20 cellular contexts compared by ENCODE assay signal in the genomic region with DNA sequence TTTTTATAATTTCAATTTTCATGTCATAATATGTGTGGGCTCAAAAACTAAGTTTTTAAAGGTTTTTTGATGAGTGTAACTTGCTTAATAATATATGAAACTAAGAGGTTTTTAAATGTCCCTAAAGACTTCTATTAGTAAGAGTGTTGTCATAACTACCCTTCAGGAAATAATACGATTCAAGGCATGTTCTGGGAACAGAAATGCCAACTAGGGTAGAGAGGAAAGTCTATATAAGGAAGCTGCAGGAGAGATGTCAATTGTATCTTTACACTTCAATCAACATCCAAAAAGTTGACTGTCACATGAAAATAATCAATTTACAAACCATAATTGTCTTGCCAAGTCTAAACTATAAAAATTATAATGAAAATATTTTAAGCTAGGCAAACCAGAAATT.
"Had no signal": no experiment of that assay in that cellular context is flagged by ENCODE, and none has a peak within 500 bp of the region (broad histone marks: within the 10 kb centered on the region; RNA-seq: fewer than 3 reads in every experiment).

No MANE protein-coding gene starts in this region.

- H3K27ac ChIP-seq: body of pancreas, dorsolateral prefrontal cortex, gastroesophageal sphincter, heart right ventricle, parathyroid adenoma, thyroid gland had no signal

- H3K4me3 ChIP-seq: body of pancreas, dorsolateral prefrontal cortex, gastroesophageal sphincter, heart right ventricle, smooth muscle cell, thyroid gland had no signal

- H3K27me3 ChIP-seq: body of pancreas, dorsolateral prefrontal cortex, gastroesophageal sphincter, heart right ventricle, thyroid gland had no signal

- H3K9me3 ChIP-seq: body of pancreas, gastroesophageal sphincter, heart right ventricle, thyroid gland had no signal

- H3K79me2 ChIP-seq: parathyroid adenoma had no signal

- H3K4me2 ChIP-seq: smooth muscle cell had no signal

- H2AFZ ChIP-seq: parathyroid adenoma had no signal

- H3K9ac ChIP-seq: parathyroid adenoma had no signal

- H3K4me1 ChIP-seq: body of pancreas, gastroesophageal sphincter, parathyroid adenoma, thyroid gland had no signal

- ATAC-seq: activated CD8-positive, alpha-beta T cell treated with anti-CD3 and anti-CD28 coated beads for 36 hours; activated T-helper 17 cell treated with anti-CD3 and anti-CD28 coated beads, Interleukin-2, amount 50 U/mL, for 72 hours; body of pancreas; gastroesophageal sphincter; heart right ventricle; left ventricle myocardium superior; naive thymus-derived CD8-positive, alpha-beta T cell; sciatic nerve; stimulated activated effector memory CD8-positive, alpha-beta T cell treated with anti-CD3 and anti-CD28 coated beads, Interleukin-12 subunit alpha, Interleukin-12 subunit beta, amount 100 ng/mL, for 72 hours had no signal

- DNase-seq: activated CD4-positive, alpha-beta T cell treated with anti-CD3 and anti-CD28 coated beads for 48 hours; activated CD4-positive, CD25-positive, alpha-beta regulatory T cell; activated CD8-positive, alpha-beta T cell treated with anti-CD3 and anti-CD28 coated beads for 36 hours; activated naive CD4-positive, alpha-beta T cell treated with Interleukin-2 at 50 U/mL for 16 hours; activated T-cell treated with anti-CD3 and anti-CD28 coated beads, Interleukin-2, amount 50 U/mL, for 1 hour; body of pancreas; dorsolateral prefrontal cortex; heart right ventricle; kidney glomerular epithelial cell; left ventricle myocardium superior; mesendoderm; naive thymus-derived CD8-positive, alpha-beta T cell; stimulated activated CD4-positive, alpha-beta T cell treated with anti-CD3 and anti-CD28 coated beads, Interleukin-4, amount 100 ng/mL, for 24 hours; thyroid gland had no signal
